8 cellular contexts compared by ENCODE assay signal in the genomic region with DNA sequence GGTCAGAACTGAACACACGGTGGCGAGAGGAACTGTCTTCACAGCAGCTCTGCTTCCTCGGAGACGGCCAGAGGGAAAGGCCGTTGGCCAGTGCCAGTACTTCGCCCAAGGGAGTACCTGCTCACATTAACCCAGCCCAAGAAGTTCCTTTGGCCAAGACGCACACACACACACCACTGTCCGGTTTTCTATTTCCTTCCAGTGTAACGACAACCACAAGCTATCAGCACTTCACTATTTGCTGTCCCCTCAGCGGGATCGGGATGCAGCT.
DNase-seq lines count a peak whose midpoint lies in the region; FAIRE-seq and TF ChIP-seq lines count a peak whose summit lies in the region.

No MANE protein-coding gene starts in this region.

- H3K9me2 ChIP-seq in OCI-LY1 (ENCODE audit: low read depth, low read length) = no peaks in the 10 kb centered on the region

- peaks cover 45% of the 10 kb centered on the region for H3K79me2 ChIP-seq in OCI-LY1 (ENCODE audit: insufficient read depth, low read length)

- H4K20me1 ChIP-seq in OCI-LY1 (ENCODE audit: insufficient read depth, low read length) = peaks cover 3% of the 10 kb centered on the region; the same call in 1 of the 2 replicates

- H3F3A ChIP-seq in OCI-LY1 (ENCODE audit: insufficient read depth, low read length) = peaks cover 5% of the 10 kb centered on the region; the same call in 1 of the 2 replicates

- H3K27ac ChIP-seq in OCI-LY1 (ENCODE audit: low read depth, low read length, poor library complexity, severe bottlenecking) (peak overlapping the region; percentile 83), brain microvascular endothelial cell (peak overlapping the region; percentile 95)

- H3K4me3 ChIP-seq in OCI-LY1 (ENCODE audit: low read depth, low read length, poor library complexity, severe bottlenecking) = peak overlapping the region; percentile 83
- H3K4me3 ChIP-seq in brain microvascular endothelial cell (ENCODE audit: low read depth, low read length) = peak overlapping the region; percentile 95

- FAIRE-seq in D721Med (lab: Jason Lieb, UNC) = no peak

- in situ Hi-C loops in brain microvascular endothelial cell (cut with HindIII; ENCODE audit: low pct_ligation_motif_present, low sequenced_read_pairs) = no loop called here

- peaks cover 30% of the 10 kb centered on the region for H3K4me1 ChIP-seq in OCI-LY1 (ENCODE audit: insufficient read depth, low read length, severe bottlenecking)

- no peak overlapping the region for H2AFZ ChIP-seq in OCI-LY1 (ENCODE audit: low read length)

- H3K9ac ChIP-seq in OCI-LY1 (ENCODE audit: low read length) = peak overlapping the region; percentile 98

- peak overlapping the region; percentile 86 for H3K4me2 ChIP-seq in OCI-LY1 (ENCODE audit: low read length)

- H3K27me3 ChIP-seq in OCI-LY1 (ENCODE audit: insufficient read depth, low read length) (no peaks in the 10 kb centered on the region), brain microvascular endothelial cell (replicated peaks) (no peaks in the 10 kb centered on the region)

- DNase-seq in GM04504 (ENCODE audit: low read depth) (peak; percentile 22), HCEC 1CT (peak; percentile 57), brain microvascular endothelial cell (peak; percentile 47), inferior parietal cortex (ENCODE audit: extremely low spot score) (peak; percentile 22), smooth muscle cell of the brain vasculature (ENCODE audit: low read depth, low spot score) (peak; percentile 20), D721Med (ENCODE audit: insufficient read length, low spot score) (no peak)
- DNase-seq in activated CD8-positive, alpha-beta memory T cell treated with anti-CD3 and anti-CD28 coated beads, Interleukin-2, amount 50 U/mL, for 48 hours = no peak

- H3K9me3 ChIP-seq in OCI-LY1 (ENCODE audit: low read length) = no peaks in the 10 kb centered on the region

- peaks cover 18% of the 10 kb centered on the region; the same call in 1 of the 2 replicates for H3K36me3 ChIP-seq in OCI-LY1 (ENCODE audit: insufficient read depth, low read length)
- no peaks in the 10 kb centered on the region for H3K36me3 ChIP-seq in brain microvascular endothelial cell (replicated peaks)

- TF ChIP-seq CTCF in OCI-LY1 (IDR thresholded peaks at IDR 0.05; ENCODE audit: low read length) (peak; percentile 23; the same call in 1 of the 2 replicates), brain microvascular endothelial cell (IDR thresholded peaks at IDR 0.05; ENCODE audit: low read depth, low read length, missing control alignments) (peak; percentile 34), D721Med (IDR thresholded peaks at IDR 0.05; ENCODE audit: insufficient read depth, missing control alignments) (no peak)

Comparison
In these comparisons a context has a peak if more than half of its experiments do, and no peak if none do; other contexts are left out.
1. DNase-seq: peak in GM04504 (single experiment), HCEC 1CT (single experiment), brain microvascular endothelial cell (single experiment), inferior parietal cortex (single experiment) and smooth muscle cell of the brain vasculature (single experiment); none in activated CD8-positive, alpha-beta memory T cell treated with anti-CD3 and anti-CD28 coated beads, Interleukin-2, amount 50 U/mL, for 48 hours (single experiment) and D721Med (single experiment).